Comparison of ENCODE assay signal across 22 cellular contexts in the genomic region with DNA sequence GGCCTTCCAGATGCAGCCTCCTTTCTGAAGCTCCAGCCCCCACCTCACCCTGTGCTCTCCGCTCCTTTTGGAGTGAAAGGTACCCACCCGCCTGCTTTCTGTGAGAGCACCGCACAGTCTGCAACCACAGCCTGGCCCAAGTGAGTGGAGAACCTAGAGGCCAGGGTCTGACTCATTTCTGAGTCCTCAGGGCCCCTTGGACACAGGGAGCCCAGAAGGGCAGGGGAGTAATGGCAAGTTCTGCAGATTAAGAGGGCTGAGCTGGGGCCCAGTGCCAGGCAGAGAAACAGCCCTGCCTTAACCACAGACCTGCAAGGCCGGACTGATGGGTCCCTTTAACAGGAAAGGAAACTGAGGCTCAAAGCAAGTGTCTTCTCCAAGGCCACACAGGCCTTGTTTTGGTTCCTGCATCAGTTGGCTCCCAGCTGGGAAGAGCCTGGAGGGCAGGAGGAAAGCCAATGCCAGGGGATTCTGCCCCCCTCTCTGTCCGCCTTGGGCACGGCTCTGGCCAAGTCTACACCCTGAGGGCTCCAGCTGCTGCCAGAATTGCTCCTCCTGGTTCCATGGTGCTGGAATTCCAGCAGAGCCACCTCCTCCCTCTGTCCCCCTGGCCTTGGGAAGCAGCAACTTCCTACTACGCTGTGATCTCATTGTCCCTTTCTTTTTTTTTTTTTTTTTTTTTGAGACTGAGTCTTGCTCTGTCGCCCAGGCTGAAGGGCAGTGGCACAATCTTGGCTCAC. TPM values are rescaled to one million over a fixed set of nuclear protein-coding genes. Genes with fewer than 3 reads are reported as not detected.
A peak's percentile ranks its signal among the peaks of the same experiment; 100 is the strongest.
DNase-seq lines count a peak whose midpoint lies in the region; ATAC-seq and TF ChIP-seq lines count a peak whose summit lies in the region.
"Had no signal": no experiment of that assay in that cellular context is flagged by ENCODE, and none has a peak within 500 bp of the region (broad histone marks: within the 10 kb centered on the region; RNA-seq: fewer than 3 reads in every experiment).

No MANE protein-coding gene starts in this region.

- no peak overlapping the region for H2AFZ ChIP-seq in neuronal stem cell (ENCODE audit: low read length)
- H2AFZ ChIP-seq: parathyroid adenoma had no signal

- H3K27ac ChIP-seq in neuronal stem cell (replicated peaks; ENCODE audit: low read length) (no peak overlapping the region), vagina (no peak overlapping the region)
- H3K27ac ChIP-seq: body of pancreas, colonic mucosa, parathyroid adenoma, sigmoid colon, transverse colon had no signal

- H2BK5ac ChIP-seq in neuronal stem cell (ENCODE audit: low read length) = no peak overlapping the region

- H3K9ac ChIP-seq in neuronal stem cell (ENCODE audit: low read depth, low read length, poor library complexity) = no peak overlapping the region
- H3K9ac ChIP-seq: parathyroid adenoma had no signal

- DNase-seq in ELR (ENCODE audit: low read depth) = peak; percentile 81
- DNase-seq in NB4 (ENCODE audit: low read depth) = peak; percentile 24
- peak; percentile 69 for DNase-seq in amniotic epithelial cell (ENCODE audit: low read depth)
- no peak for DNase-seq in neuronal stem cell (ENCODE audit: low spot score)
- DNase-seq in vagina (ENCODE audit: extremely low spot score in 2 of 2) = no peak
- DNase-seq: body of pancreas; KG1; kidney glomerular epithelial cell; mesendoderm; natural killer cell; NCI-H1105; NCI-H526; sigmoid colon; stimulated activated naive CD4-positive, alpha-beta T cell had no signal

- H4K8ac ChIP-seq in neuronal stem cell (ENCODE audit: low read depth, low read length) = no peak overlapping the region

- no CpG with 5 or more reads among the region's 8 CpGs for WGBS in neuronal stem cell (ENCODE audit: extremely low coverage in 2 of 2, insufficient read length in 2 of 2, insufficient replicate concordance in 1 of 2), 2 donors

- H4K91ac ChIP-seq in neuronal stem cell (ENCODE audit: low read depth, low read length, poor library complexity) = no peak overlapping the region

- H3K4ac ChIP-seq in neuronal stem cell (ENCODE audit: low read length) = no peak overlapping the region

- TF ChIP-seq POLR2A in NB4 (IDR thresholded peaks at IDR 0.05; ENCODE audit: extremely low read depth, insufficient read length) (no peak), vagina (IDR thresholded peaks at IDR 0.05) (no peak)

- peak overlapping the region; percentile 19 for H3K23ac ChIP-seq in neuronal stem cell (ENCODE audit: low read depth, low read length, poor library complexity)

- H3K36me3 ChIP-seq in neuronal stem cell (replicated peaks in 1 of 2; ENCODE audit: control insufficient read depth in 2 of 2, insufficient read depth in 2 of 2, low read length in 2 of 2) (no peaks in the 10 kb centered on the region), vagina (no peaks in the 10 kb centered on the region)
- H3K36me3 ChIP-seq: colonic mucosa, sigmoid colon, transverse colon had no signal

- TF ChIP-seq CTCF in NB4 (IDR thresholded peaks at IDR 0.05; ENCODE audit: low read depth, low read length) = no peak
- TF ChIP-seq CTCF in vagina (IDR thresholded peaks at IDR 0.05) = no peak

- no peak overlapping the region for H2BK12ac ChIP-seq in neuronal stem cell (ENCODE audit: low read length)

- no peaks in the 10 kb centered on the region for H3K9me3 ChIP-seq in neuronal stem cell (replicated peaks in 1 of 2; ENCODE audit: control insufficient read depth in 2 of 2, insufficient read depth in 1 of 2, low read depth in 1 of 2, low read length in 2 of 2)
- H3K9me3 ChIP-seq in vagina = no peaks in the 10 kb centered on the region
- H3K9me3 ChIP-seq: body of pancreas, colonic mucosa, sigmoid colon, transverse colon had no signal

- intact Hi-C loops in vagina (cut with DNase I) = no loop called here

- H2BK120ac ChIP-seq in neuronal stem cell (ENCODE audit: low read depth, low read length) = no peak overlapping the region

- H2AK5ac ChIP-seq in neuronal stem cell (ENCODE audit: low read depth, low read length) = peak overlapping the region; percentile 89

- H3K4me1 ChIP-seq in neuronal stem cell (ENCODE audit: control insufficient read depth in 2 of 2, insufficient read depth in 1 of 2, low read depth in 1 of 2, low read length in 2 of 2) (peaks cover 0 to 23% of the 10 kb centered on the region in 2 donors), vagina (no peaks in the 10 kb centered on the region)
- H3K4me1 ChIP-seq: body of pancreas, colonic mucosa, parathyroid adenoma had no signal

- H3K79me1 ChIP-seq in neuronal stem cell (ENCODE audit: low read depth, low read length) = peaks cover under 1% of the 10 kb centered on the region

- peak overlapping the region; percentile 78 for H3K18ac ChIP-seq in neuronal stem cell (ENCODE audit: low read length)

- ATAC-seq in GM18519 (IDR thresholded peaks at IDR 0.05; ENCODE audit: low FRiP score, unreplicated experiment) = no peak
- ATAC-seq in HG03175 (IDR thresholded peaks at IDR 0.05; ENCODE audit: unreplicated experiment) = no peak
- ATAC-seq in HG03442 (IDR thresholded peaks at IDR 0.05; ENCODE audit: unreplicated experiment) = no peak
- ATAC-seq: activated CD4-positive, CD25-positive, alpha-beta regulatory T cell treated with anti-CD3 and anti-CD28 coated beads, Interleukin-2, amount 50 U/mL, for 24 hours; activated naive CD4-positive, alpha-beta T cell treated with anti-CD3 and anti-CD28 coated beads, Interleukin-2, amount 50 U/mL, for 72 hours; body of pancreas; natural killer cell had no signal

- peak overlapping the region; percentile 87 for H2BK15ac ChIP-seq in neuronal stem cell (ENCODE audit: low read length)

- no peak overlapping the region for H3K14ac ChIP-seq in neuronal stem cell (ENCODE audit: low read length)

- H3K4me2 ChIP-seq in neuronal stem cell (ENCODE audit: insufficient read depth, low read length, poor library complexity, severe bottlenecking) = no peak overlapping the region

- H3K27me3 ChIP-seq in neuronal stem cell (ENCODE audit: control insufficient read depth in 3 of 3, insufficient read depth in 3 of 3, low read depth in 1 of 3, low read length in 3 of 3) (peaks cover 0 to 97% (median 34%) of the 10 kb centered on the region in 3 experiments), vagina (peaks cover 7% of the 10 kb centered on the region)

- H3K4me3 ChIP-seq in NB4 (ENCODE audit: low read depth, low read length) (no peak overlapping the region), neuronal stem cell (ENCODE audit: low read length in 2 of 2) (no peak overlapping the region), vagina (no peak overlapping the region)
- H3K4me3 ChIP-seq: body of pancreas, colonic mucosa, sigmoid colon, transverse colon had no signal

RNA-seq across cellular contexts. Expression of a gene that starts 55.1 kb away (rescaled TPM):
- polyA plus RNA-seq in neuronal stem cell (2013, experiment 1 of 2) = not detected
- not detected for polyA plus RNA-seq in neuronal stem cell (2013, experiment 2 of 2)
- 16.2 TPM for total RNA-seq in vagina

Comparison
In these comparisons a context has a peak if more than half of its experiments do, and no peak if none do; other contexts are left out.
1. DNase-seq: peak in ELR (single experiment), NB4 (single experiment) and amniotic epithelial cell (single experiment); none in neuronal stem cell (single experiment) and vagina (0 of 2).